Comparison of ENCODE assay signal across 3 cellular contexts in genomic region chr14:84965279-84965678, GRCh38.
A peak's percentile ranks its signal among the peaks of the same experiment; 100 is the strongest.
TF ChIP-seq lines count a peak whose summit lies in the region.

No MANE protein-coding gene starts in this region.

TF ChIP-seq in A549, 52 proteins besides CTCF, POLR2A, EP300 and RAD21 (continued from another document):
- TF ChIP-seq MAFK (IDR thresholded peaks at IDR 0.05; ENCODE audit: partially characterized antibody) (peak; percentile 75), NR3C1 (IDR thresholded peaks at IDR 0.05) (no peak), CHD2 (IDR thresholded peaks at IDR 0.05; ENCODE audit: low read length, partially characterized antibody) (no peak), ZNF302 (CRISPR knock-in tag; IDR thresholded peaks at IDR 0.05) (no peak), KDM5A (IDR thresholded peaks at IDR 0.05) (no peak)

TF ChIP-seq in IMR-90, 13 proteins besides CTCF, POLR2A, EP300 and RAD21 (continued from another document):
- TF ChIP-seq CEBPB (IDR thresholded peaks at IDR 0.05; ENCODE audit: low read depth, low read length) (no peak), ELK1 (IDR thresholded peaks at IDR 0.05; ENCODE audit: borderline replicate concordance, low read depth, low read length) (no peak), MAFK (IDR thresholded peaks at IDR 0.05; ENCODE audit: low read depth, low read length) (peak; percentile 69), MXI1 (IDR thresholded peaks at IDR 0.05; ENCODE audit: borderline replicate concordance, low read depth, low read length) (no peak)

TF ChIP-seq in endothelial cell of umbilical vein, 7 proteins besides CTCF, POLR2A, EP300 and RAD21 (continued from another document):
- TF ChIP-seq EZH2 (IDR thresholded peaks at IDR 0.05; ENCODE audit: borderline replicate concordance, low read depth, low read length, severe bottlenecking) = no peak
- TF ChIP-seq GATA2 (IDR thresholded peaks at IDR 0.05; ENCODE audit: insufficient read depth, insufficient read length, low read depth, low read length) = no peak
- no peak for TF ChIP-seq MAX (IDR thresholded peaks at IDR 0.05; ENCODE audit: insufficient read depth, insufficient read length)
- TF ChIP-seq JUN (IDR thresholded peaks at IDR 0.05; ENCODE audit: borderline replicate concordance, insufficient read depth, insufficient read length, low read depth) = no peak
- no peak for TF ChIP-seq FOS (IDR thresholded peaks at IDR 0.05; ENCODE audit: borderline replicate concordance, insufficient read depth, low read length)
- no peak for TF ChIP-seq POLR2AphosphoS5 (IDR thresholded peaks at IDR 0.05; ENCODE audit: insufficient read depth, low read depth, low read length)
